In the genomic region with DNA sequence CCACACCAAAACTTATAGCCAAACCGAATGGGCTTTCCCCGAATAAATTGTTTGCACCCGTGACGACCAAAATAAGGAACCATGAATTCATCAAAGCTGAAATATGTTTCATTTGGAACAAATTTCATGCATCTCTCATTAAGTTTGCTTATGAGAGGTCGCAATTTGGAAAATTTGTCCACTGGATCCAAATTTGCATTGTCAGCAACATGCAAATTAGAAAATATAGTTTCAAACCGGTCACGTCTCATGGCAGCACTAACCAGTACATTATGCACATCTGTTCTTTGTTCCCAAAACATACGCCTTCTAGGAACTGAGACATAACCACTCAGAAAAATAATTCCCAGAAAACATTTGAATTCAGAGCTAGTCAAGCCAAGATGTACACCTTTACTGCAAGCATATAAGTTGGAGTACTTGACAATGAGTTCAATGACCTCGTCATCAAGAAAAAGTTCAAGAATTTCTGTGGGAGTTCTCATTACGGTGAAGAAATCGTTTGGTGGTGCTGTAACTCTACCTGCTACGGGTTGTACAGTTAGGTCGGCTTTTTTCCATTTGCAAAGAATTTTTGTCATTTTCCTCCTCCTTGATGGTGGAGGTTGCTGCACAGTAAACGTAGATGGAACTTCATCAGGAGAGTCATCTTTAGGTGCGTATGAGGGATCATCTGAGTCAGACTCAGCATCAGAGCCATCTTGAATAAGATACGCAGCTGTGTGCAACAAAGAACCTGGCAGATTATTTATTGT, we compare ENCODE assay signal across 24 cellular contexts.
"Had no signal": no experiment of that assay in that cellular context is flagged by ENCODE, and none has a peak within 500 bp of the region (broad histone marks: within the 10 kb centered on the region; RNA-seq: fewer than 3 reads in every experiment).

No MANE protein-coding gene starts in this region.

- H3K9me3 ChIP-seq: esophagus muscularis mucosa, gastroesophageal sphincter, heart left ventricle, left lung, lower lobe of right lung, mucosa of descending colon had no signal

- H3K27me3 ChIP-seq: dorsolateral prefrontal cortex, esophagus muscularis mucosa, foreskin keratinocyte, gastroesophageal sphincter, heart left ventricle, hepatocyte, left lung had no signal

- H3K4me3 ChIP-seq: coronary artery, dorsolateral prefrontal cortex, esophagus muscularis mucosa, gastroesophageal sphincter, heart left ventricle, hepatocyte, left lung, lower lobe of right lung, mucosa of descending colon had no signal

- ATAC-seq: foreskin keratinocyte, gastroesophageal sphincter, heart left ventricle, left lung, left ventricle myocardium superior, lower lobe of right lung, mucosa of descending colon had no signal

- H3K4me1 ChIP-seq: foreskin keratinocyte, gastroesophageal sphincter, lower lobe of right lung had no signal

- H3K27ac ChIP-seq: coronary artery, dorsolateral prefrontal cortex, esophagus muscularis mucosa, foreskin keratinocyte, gastroesophageal sphincter, heart left ventricle, hepatocyte, left lung, lower lobe of right lung had no signal

- DNase-seq: dermis blood vessel endothelial cell; dorsolateral prefrontal cortex; effector CD4-positive, alpha-beta T cell; effector memory CD4-positive, alpha-beta T cell; foreskin keratinocyte; heart left ventricle; hypothalamus; immature natural killer cell; islet precursor cell; kidney; kidney glomerular epithelial cell; left lung; left ventricle myocardium superior; lower lobe of right lung; mesenchymal stem cell; mucosa of descending colon; naive B cell had no signal

- H3K4me2 ChIP-seq: hepatocyte had no signal

- H2AFZ ChIP-seq: hepatocyte had no signal

- FAIRE-seq: colon, endothelial cell of umbilical vein, frontal cortex, kidney had no signal
